Comparison of ENCODE assay signal across 10 cellular contexts in the genomic region with DNA sequence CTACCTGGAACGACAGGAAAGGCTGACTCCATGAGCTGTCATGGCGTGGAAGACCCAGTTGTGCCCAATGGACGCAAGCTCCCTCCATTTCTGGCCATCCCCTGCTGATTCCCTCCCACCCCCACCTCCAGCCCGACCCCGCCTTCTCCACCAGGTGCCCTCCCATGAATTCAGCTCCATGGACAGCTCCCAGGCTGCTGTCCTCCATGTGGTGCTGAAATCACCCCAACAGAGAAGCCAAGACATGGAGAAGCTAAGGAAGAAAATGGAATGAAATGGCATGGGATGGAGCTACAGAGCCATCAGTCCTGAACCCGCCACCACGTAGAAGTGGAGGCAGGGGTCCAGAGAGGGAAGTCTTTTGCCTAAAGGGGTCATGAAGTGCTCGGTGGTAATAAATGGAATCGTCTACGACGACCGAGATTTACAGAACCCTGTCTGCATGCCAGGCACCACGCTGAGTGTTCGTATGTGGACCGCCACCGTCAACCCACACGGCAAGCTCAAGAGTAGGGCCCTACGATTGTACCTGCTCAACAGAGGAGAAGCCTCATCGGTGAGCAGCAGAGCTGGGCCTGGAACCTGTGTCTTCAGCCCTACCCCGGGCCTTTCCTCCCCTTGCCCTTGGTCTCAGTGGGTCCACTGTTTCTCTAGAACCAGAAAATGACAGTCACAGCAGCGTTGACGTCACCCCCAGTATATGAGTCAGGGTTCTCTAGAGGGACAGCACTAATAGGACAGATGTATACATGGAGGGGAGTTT. TPM values are rescaled to one million over a fixed set of nuclear protein-coding genes. Genes with fewer than 3 reads are reported as not detected.
A peak's percentile ranks its signal among the peaks of the same experiment; 100 is the strongest.
DNase-seq lines count a peak whose midpoint lies in the region; ATAC-seq, FAIRE-seq and TF ChIP-seq lines count a peak whose summit lies in the region.
"Had no signal": no experiment of that assay in that cellular context is flagged by ENCODE, and none has a peak within 500 bp of the region (broad histone marks: within the 10 kb centered on the region; RNA-seq: fewer than 3 reads in every experiment).

No MANE protein-coding gene starts in this region.

- no peaks in the 10 kb centered on the region for H3K36me3 ChIP-seq in H7 (replicated peaks; ENCODE audit: control insufficient read depth, insufficient read depth, low read length)
- H3K36me3 ChIP-seq: brain microvascular endothelial cell had no signal

- no peak overlapping the region for H3K4me3 ChIP-seq in H7 (ENCODE audit: insufficient read depth, low read depth, low read length)
- H3K4me3 ChIP-seq in cardiac fibroblast (replicated peaks in 1 of 2; ENCODE audit: low read depth in 2 of 2, low read length in 2 of 2): no peak overlapping the region

- DNase-seq in H7 (peak; percentile 88), OCI-M1 (lab: John Stamatoyannopoulos, UW) (peak; percentile 54), cardiac fibroblast (ENCODE audit: low read depth in 2 of 2) (peak; percentile 22 to 30), myocyte (ENCODE audit: low read depth) (peak; percentile 53), GM12891 (ENCODE audit: insufficient read length, low spot score) (no peak)
- no peak for DNase-seq in stimulated activated CD4-positive, alpha-beta T cell treated with anti-CD3 and anti-CD28 coated beads, Interleukin-1b, Interleukin-23, amount 100 ng/mL, for 48 hours
- DNase-seq: brain microvascular endothelial cell; NCI-H146; stimulated activated CD8-positive, alpha-beta memory T cell treated with anti-CD3 and anti-CD28 coated beads, Interleukin-4, amount 100 ng/mL, for 48 hours had no signal

- ATAC-seq in GM21528 (IDR thresholded peaks at IDR 0.05; ENCODE audit: low FRiP score, unreplicated experiment): no peak

- no peak for FAIRE-seq in GM12891 (lab: Jason Lieb, UNC)

- no peak for TF ChIP-seq CTCF in cardiac fibroblast (IDR thresholded peaks at IDR 0.05; ENCODE audit: low read depth, low read length)

- TF ChIP-seq POLR2A in GM12891 (IDR thresholded peaks at IDR 0.05; ENCODE audit: low read depth, low read length): no peak

- no peaks in the 10 kb centered on the region; the same call in 1 of the 2 replicates for H3K27me3 ChIP-seq in H7 (ENCODE audit: control insufficient read depth, insufficient read depth, low read length)
- H3K27me3 ChIP-seq: brain microvascular endothelial cell had no signal

TF ChIP-seq in GM12891, 5 proteins besides CTCF, POLR2A, EP300 and RAD21:
- TF ChIP-seq TAF1 (IDR thresholded peaks at IDR 0.05; ENCODE audit: low read depth, low read length) (no peak), POLR2AphosphoS5 (IDR thresholded peaks at IDR 0.05; ENCODE audit: low read depth, low read length) (no peak), PAX5 (IDR thresholded peaks at IDR 0.05; ENCODE audit: insufficient read depth, low read length, severe bottlenecking) (no peak), POU2F2 (IDR thresholded peaks at IDR 0.05; ENCODE audit: low read depth, low read length) (no peak), SPI1 (IDR thresholded peaks at IDR 0.05; ENCODE audit: low read depth, low read length) (no peak)

RNA-seq across cellular contexts. Expression of gene ZC3H18, which starts 9.3 kb away (rescaled TPM):
- total RNA-seq in H7 (2014; rRNA removed; shearing (Covaris generic)): 19.5 and 20.0 TPM in 2 replicates
- 10.4 and 13.4 TPM in 2 replicates for total RNA-seq in myocyte
- 20.7 TPM for polyA plus RNA-seq in myocyte (2012)
- 26.0 TPM for polyA plus RNA-seq in GM12891 (2012; ENCODE audit: low read depth, missing spikeins)

Comparison
In these comparisons a context has a peak if more than half of its experiments do, and no peak if none do; other contexts are left out.
1. DNase-seq: peak in H7 (single experiment), OCI-M1 (single experiment), cardiac fibroblast (2 of 2) and myocyte (single experiment); none in GM12891 (single experiment) and stimulated activated CD4-positive, alpha-beta T cell treated with anti-CD3 and anti-CD28 coated beads, Interleukin-1b, Interleukin-23, amount 100 ng/mL, for 48 hours (single experiment).